ENCODE assay signal across 26 cellular contexts in genomic region chr3:46887980-46888494, GRCh38. TPM values are rescaled to one million over a fixed set of nuclear protein-coding genes. Genes with fewer than 3 reads are reported as not detected.
DNase-seq lines count a peak whose midpoint lies in the region; ATAC-seq and TF ChIP-seq lines count a peak whose summit lies in the region.
"Had no signal": no experiment of that assay in that cellular context is flagged by ENCODE, and none has a peak within 500 bp of the region (broad histone marks: within the 10 kb centered on the region; RNA-seq: fewer than 3 reads in every experiment).

No MANE protein-coding gene starts in this region.

- peaks cover 16% of the 10 kb centered on the region for H4K20me1 ChIP-seq in neural progenitor cell (ENCODE audit: low read depth)

- H3K4me3 ChIP-seq in neural progenitor cell = no peak overlapping the region
- H3K4me3 ChIP-seq: HAP-1 had no signal

- H3K9me3 ChIP-seq in neural progenitor cell (ENCODE audit: low read depth) = no peaks in the 10 kb centered on the region
- H3K9me3 ChIP-seq: HAP-1 had no signal

- DNase-seq in NCI-H2107 treated with DMSO at 0.1 percent for 48 hours (lab: John Stamatoyannopoulos, UW; ENCODE audit: unreplicated experiment) (peak; percentile 27), NCI-H2107 (lab: John Stamatoyannopoulos, UW) (no peak), NCI-H146 treated with DMSO at 0.1 percent for 48 hours (lab: John Stamatoyannopoulos, UW; ENCODE audit: unreplicated experiment) (peak; percentile 79), WTC11 (ENCODE audit: low spot score) (no peak), neural progenitor cell (ENCODE audit: low spot score) (peak; percentile 28)
- DNase-seq: 8988T, AML-193, GDM1, KG1, NCI-H1092, NCI-H1694, NCI-H2081, NCI-H510A treated with DMSO at 0.1 percent for 48 hours, NCI-H774, SHP77 treated with DMSO at 0.1 percent for 48 hours had no signal

- H3K27ac ChIP-seq in neural progenitor cell = no peak overlapping the region
- H3K27ac ChIP-seq: C4-2B, HL-60 had no signal

- H3K36me3 Mint-ChIP-seq in WTC11 (no peaks in the 10 kb centered on the region), neural progenitor cell (no peaks in the 10 kb centered on the region)

- TF ChIP-seq CTCF in WTC11 (IDR thresholded peaks at IDR 0.05) = no peak
- TF ChIP-seq CTCF in neural progenitor cell (IDR thresholded peaks at IDR 0.05) = no peak

- H3K4me1 Mint-ChIP-seq in WTC11 (peaks cover 44% of the 10 kb centered on the region), neural progenitor cell (peaks cover 34% of the 10 kb centered on the region)

- CTCF ChIA-PET in WTC11 (lab: Charles Lee) = interaction anchor here (0.9 to 1.7 kb wide), 7 partner anchors 10 to 181 kb away, joined by 3 to 7 read pairs (median 4); partner anchors contain the start of genes PRSS50 and PTH1R

- peaks cover 98% of the 10 kb centered on the region for H3K27me3 ChIP-seq in neural progenitor cell

- no peaks in the 10 kb centered on the region for H3K4me1 ChIP-seq in neural progenitor cell

- H3F3A ChIP-seq in neural progenitor cell (ENCODE audit: low read depth) = no peaks in the 10 kb centered on the region

- no peak overlapping the region for H2AFZ ChIP-seq in neural progenitor cell (replicated peaks)

- H3K27me3 Mint-ChIP-seq in WTC11 (ENCODE audit: low read depth) = peaks cover 94% of the 10 kb centered on the region
- H3K27me3 Mint-ChIP-seq in neural progenitor cell (ENCODE audit: insufficient read depth, low read depth) = peaks cover 35% of the 10 kb centered on the region

- peak overlapping the region; percentile 20 for H3K4me3 Mint-ChIP-seq in WTC11
- no peak overlapping the region for H3K4me3 Mint-ChIP-seq in neural progenitor cell
- H3K4me3 Mint-ChIP-seq: T-helper 2 cell treated with Interferon-gamma antibody and Interleukin-4, amounts not matched to agents 5 μg/mL and 100 μg/mL, for 36 hours had no signal

- H3K36me3 ChIP-seq in neural progenitor cell = no peaks in the 10 kb centered on the region
- H3K36me3 ChIP-seq: HAP-1 had no signal

- H3K79me2 ChIP-seq in neural progenitor cell (ENCODE audit: low read depth) = no peaks in the 10 kb centered on the region

- H3K27ac Mint-ChIP-seq in WTC11 (peak overlapping the region; percentile 79), neural progenitor cell (no peak overlapping the region)
- H3K27ac Mint-ChIP-seq: T-helper 2 cell treated with Interferon-gamma antibody and Interleukin-4, amounts not matched to agents 5 μg/mL and 100 μg/mL, for 36 hours had no signal

- H3K9ac ChIP-seq in neural progenitor cell = no peak overlapping the region

- POLR2A ChIA-PET in WTC11 (lab: Charles Lee) = no interaction called here

- H3K9me3 Mint-ChIP-seq in WTC11 (no peaks in the 10 kb centered on the region), neural progenitor cell (no peaks in the 10 kb centered on the region)
- H3K9me3 Mint-ChIP-seq: T-helper 2 cell treated with Interferon-gamma antibody and Interleukin-4, amounts not matched to agents 5 μg/mL and 100 μg/mL, for 36 hours had no signal

- peak; percentile 14 for ATAC-seq in WTC11
- no peak for ATAC-seq in GM19328 (IDR thresholded peaks at IDR 0.05; ENCODE audit: unreplicated experiment)
- ATAC-seq in GM19452 (IDR thresholded peaks at IDR 0.05; ENCODE audit: unreplicated experiment) = no peak
- no peak for ATAC-seq in GM18858 (IDR thresholded peaks at IDR 0.05; ENCODE audit: unreplicated experiment)
- ATAC-seq: SK-N-SH treated with all-trans-retinoic acid at 6 μM for 48 hours had no signal

- H3K4me2 ChIP-seq in neural progenitor cell = no peak overlapping the region

TF ChIP-seq in WTC11, 78 proteins besides CTCF, POLR2A, EP300 and RAD21:
- TF ChIP-seq ZNF423 (CRISPR knock-in tag; IDR thresholded peaks at IDR 0.05) (no peak), RORB (CRISPR knock-in tag; IDR thresholded peaks at IDR 0.05) (no peak), ZNF219 (CRISPR knock-in tag; IDR thresholded peaks at IDR 0.05; ENCODE audit: borderline replicate concordance) (no peak), ZNF671 (CRISPR knock-in tag; IDR thresholded peaks at IDR 0.05) (no peak)

RNA-seq across cellular contexts. Expression of gene PTH1R, which starts 10.5 kb away (rescaled TPM):
- total RNA-seq in WTC11 (2021) (4.0 to 12.0 TPM (median 5.6 TPM) in 3 replicates), neural progenitor cell (ENCODE audit: low replicate concordance) (0.43 TPM in 1 of 2 replicates, not detected in the other)
- total RNA-seq: Daoy, HT-29, RPMI7951 had no signal

RNA-seq across cellular contexts. Expression of gene MYL3, which starts 24.8 kb away (rescaled TPM):
- 0.31 TPM in 1 of 3 replicates, not detected in the others for total RNA-seq in WTC11 (2021)
- total RNA-seq in neural progenitor cell (ENCODE audit: low replicate concordance) = not detected in 2 replicates
- total RNA-seq: Daoy, HT-29, RPMI7951 had no signal

Comparison
In these comparisons a context has a peak if more than half of its experiments do, and no peak if none do; other contexts are left out.
1. DNase-seq: peak in NCI-H2107 treated with DMSO at 0.1 percent for 48 hours (single experiment), NCI-H146 treated with DMSO at 0.1 percent for 48 hours (single experiment) and neural progenitor cell (single experiment); none in NCI-H2107 (single experiment) and WTC11 (single experiment).